In the genomic region with DNA sequence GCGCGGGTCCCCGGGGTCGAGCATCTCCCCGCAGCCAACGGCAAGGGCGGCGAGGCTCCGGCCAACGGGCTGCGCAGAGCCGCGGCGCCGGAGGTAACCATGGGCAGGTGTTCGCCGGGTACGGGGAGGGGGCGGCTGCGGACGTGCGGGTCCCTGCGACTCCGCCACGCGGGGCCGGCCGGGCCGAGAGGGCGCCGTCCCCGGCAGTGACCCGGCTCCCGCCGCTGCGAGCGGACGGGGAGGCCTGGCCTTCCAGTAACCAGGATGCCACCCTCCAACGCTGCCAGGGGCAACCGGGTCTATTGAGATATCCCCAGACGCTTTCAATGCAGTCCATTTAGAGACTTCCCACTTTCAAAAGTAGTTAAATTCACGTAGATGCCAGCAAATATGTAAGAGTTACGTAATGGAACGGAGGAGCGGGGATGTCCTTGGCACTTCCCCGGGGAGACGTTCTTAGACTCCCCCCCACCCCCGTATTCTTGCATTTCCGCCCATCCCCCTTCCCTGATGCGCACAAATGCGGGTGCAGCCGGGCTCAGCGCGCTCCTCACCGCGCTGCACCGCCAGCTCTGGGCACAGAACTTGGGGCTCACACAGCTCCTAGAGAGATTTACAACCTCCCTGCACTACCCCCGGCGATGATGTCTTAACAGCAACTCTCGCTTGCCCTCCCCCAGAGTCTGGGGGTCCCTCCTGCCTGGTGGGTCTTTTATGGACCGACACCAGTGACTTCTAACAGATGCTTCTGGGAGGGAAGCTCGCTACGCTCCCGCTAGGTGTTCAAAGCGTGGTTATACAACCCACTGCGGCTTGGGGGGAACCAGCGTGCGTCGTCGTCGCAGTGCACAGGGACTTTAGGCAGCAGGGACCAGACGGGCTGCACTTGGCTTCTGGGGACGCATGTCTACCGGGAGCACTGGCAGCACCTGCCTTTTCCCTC, we compare ENCODE assay signal across 8 cellular contexts. TPM values are rescaled to one million over a fixed set of nuclear protein-coding genes. Genes with fewer than 3 reads are reported as not detected.
DNase-seq lines count a peak whose midpoint lies in the region; ATAC-seq and TF ChIP-seq lines count a peak whose summit lies in the region.

No MANE protein-coding gene starts in this region.

- H3F3A ChIP-seq in neural cell (ENCODE audit: insufficient read depth, low read length, poor library complexity, severe bottlenecking) = no peaks in the 10 kb centered on the region

- H3K9me3 ChIP-seq in neural cell (ENCODE audit: low read length) = no peaks in the 10 kb centered on the region

- peak overlapping the region; percentile 84 for H3K27ac Mint-ChIP-seq in activated CD4-positive, alpha-beta T cell treated with anti-CD3 and anti-CD28 coated beads, Interleukin-2, amount 10 ng/mL, durations not matched to agents 24 days and 14 days
- H3K27ac Mint-ChIP-seq in endothelial cell (ENCODE audit: unreplicated experiment) = no peak overlapping the region

- TF ChIP-seq CTCF in endothelial cell (IDR thresholded peaks at IDR 0.05; ENCODE audit: unreplicated experiment) = no peak
- no peak for TF ChIP-seq CTCF in neural cell (IDR thresholded peaks at IDR 0.05; ENCODE audit: poor library complexity, severe bottlenecking)

- no peak for TF ChIP-seq RAD21 in neural cell (conservative IDR thresholded peaks at IDR 0.05)

- H3K9ac ChIP-seq in neural cell (ENCODE audit: low read length) = peak overlapping the region; percentile 38

- H3K36me3 Mint-ChIP-seq in activated CD4-positive, alpha-beta T cell treated with anti-CD3 and anti-CD28 coated beads, Interleukin-2, amount 10 ng/mL, durations not matched to agents 24 days and 14 days (ENCODE audit: low read depth) = peaks cover 29% of the 10 kb centered on the region
- H3K36me3 Mint-ChIP-seq in endothelial cell (ENCODE audit: low read depth, unreplicated experiment) = no peaks in the 10 kb centered on the region

- no peaks in the 10 kb centered on the region for H3K9me2 ChIP-seq in neural cell (ENCODE audit: insufficient read depth, low read length)

- H3K4me3 ChIP-seq in neural cell (ENCODE audit: low read length) = peak overlapping the region; percentile 67

- H3K79me2 ChIP-seq in neural cell (replicated peaks; ENCODE audit: insufficient read depth, low read length) = no peaks in the 10 kb centered on the region

- H2AFZ ChIP-seq in neural cell (ENCODE audit: low read depth, low read length) = no peak overlapping the region

- peaks cover 7% of the 10 kb centered on the region for H3K9me3 Mint-ChIP-seq in activated CD4-positive, alpha-beta T cell treated with anti-CD3 and anti-CD28 coated beads, Interleukin-2, amount 10 ng/mL, durations not matched to agents 24 days and 14 days
- H3K9me3 Mint-ChIP-seq in endothelial cell (ENCODE audit: unreplicated experiment) = no peaks in the 10 kb centered on the region

- H3K27me3 ChIP-seq in neural cell (ENCODE audit: insufficient read depth, low read depth, low read length) = peaks cover 54% of the 10 kb centered on the region

- H3K27ac ChIP-seq in neural cell (ENCODE audit: low read length) = no peak overlapping the region

- intact Hi-C loops in activated CD4-positive, alpha-beta T cell treated with anti-CD3 and anti-CD28 coated beads, Interleukin-2, amount 10 ng/mL, durations not matched to agents 24 days and 14 days (cut with micrococcal nuclease) = loop anchor here (2.0 to 10.0 kb wide), 2 partner anchors 232 to 1600 kb away; partner anchors contain the start of gene FARSB

- no peaks in the 10 kb centered on the region for H4K20me1 ChIP-seq in neural cell (ENCODE audit: insufficient read depth)

- no peak for TF ChIP-seq EP300 in neural cell (conservative IDR thresholded peaks at IDR 0.05; ENCODE audit: poor library complexity, severe bottlenecking)

- ATAC-seq in HG03097 (IDR thresholded peaks at IDR 0.05; ENCODE audit: low FRiP score, unreplicated experiment) = peak; percentile 24
- ATAC-seq in HG03520 (IDR thresholded peaks at IDR 0.05; ENCODE audit: unreplicated experiment) = no peak

- H3K4me3 Mint-ChIP-seq in activated CD4-positive, alpha-beta T cell treated with anti-CD3 and anti-CD28 coated beads, Interleukin-2, amount 10 ng/mL, durations not matched to agents 24 days and 14 days = peak overlapping the region; percentile 84
- H3K4me3 Mint-ChIP-seq in endothelial cell (ENCODE audit: unreplicated experiment) = peak overlapping the region; percentile 81

- no peaks in the 10 kb centered on the region for H3K36me3 ChIP-seq in neural cell (ENCODE audit: insufficient read depth, low read length)

- H3K4me2 ChIP-seq in neural cell (ENCODE audit: low read length) = peak overlapping the region; percentile 22

- H3K27me3 Mint-ChIP-seq in activated CD4-positive, alpha-beta T cell treated with anti-CD3 and anti-CD28 coated beads, Interleukin-2, amount 10 ng/mL, durations not matched to agents 24 days and 14 days = peaks cover 24% of the 10 kb centered on the region
- peaks cover 11% of the 10 kb centered on the region for H3K27me3 Mint-ChIP-seq in endothelial cell (ENCODE audit: unreplicated experiment)

- H3K4me1 Mint-ChIP-seq in activated CD4-positive, alpha-beta T cell treated with anti-CD3 and anti-CD28 coated beads, Interleukin-2, amount 10 ng/mL, durations not matched to agents 24 days and 14 days = peaks cover 48% of the 10 kb centered on the region
- H3K4me1 Mint-ChIP-seq in endothelial cell (ENCODE audit: unreplicated experiment) = peaks cover 27% of the 10 kb centered on the region

- DNase-seq in NCI-H1417 (lab: John Stamatoyannopoulos, UW) (peak; percentile 13 to 86 (median 85)), NCI-H1417 treated with DMSO at 0.1 percent for 48 hours (lab: John Stamatoyannopoulos, UW) (no peak), endothelial cell (ENCODE audit: low spot score) (no peak), mucosa of gallbladder (ENCODE audit: low spot score) (no peak)
- DNase-seq in activated CD4-positive, alpha-beta T cell treated with anti-CD3 and anti-CD28 coated beads, Interleukin-2, amount 10 ng/mL, durations not matched to agents 24 days and 14 days = peak; percentile 76

TF ChIP-seq in neural cell, 6 proteins besides CTCF, POLR2A, EP300 and RAD21:
- TF ChIP-seq TAF1 (IDR thresholded peaks at IDR 0.05; ENCODE audit: low read depth) (no peak), MXI1 (conservative IDR thresholded peaks at IDR 0.05; ENCODE audit: poor library complexity, severe bottlenecking) (no peak)

RNA-seq across cellular contexts. Expression of gene SGPP2, which starts 0.7 kb away (rescaled TPM):
- 22.9 and 23.0 TPM in 2 replicates for total RNA-seq in activated CD4-positive, alpha-beta T cell treated with anti-CD3 and anti-CD28 coated beads, Interleukin-2, amount 10 ng/mL, durations not matched to agents 24 days and 14 days
- total RNA-seq in endothelial cell (ENCODE audit: unreplicated experiment) (not detected), mucosa of gallbladder (44.8 TPM)
- polyA plus RNA-seq in neural cell = 0.30 and 0.38 TPM in 2 replicates
- polyA minus RNA-seq in neural cell = 0.23 and 0.49 TPM in 2 replicates

Comparison
In these comparisons a context has a peak if more than half of its experiments do, and no peak if none do; other contexts are left out.
1. DNase-seq: peak in NCI-H1417 (3 of 3) and activated CD4-positive, alpha-beta T cell treated with anti-CD3 and anti-CD28 coated beads, Interleukin-2, amount 10 ng/mL, durations not matched to agents 24 days and 14 days (single experiment); none in NCI-H1417 treated with DMSO at 0.1 percent for 48 hours (single experiment), endothelial cell (single experiment) and mucosa of gallbladder (single experiment).
2. RNA of gene SGPP2, which starts 0.7 kb away (total RNA-seq): 44.8 TPM in mucosa of gallbladder (single experiment) and 22.9 to 23.0 TPM in activated CD4-positive, alpha-beta T cell treated with anti-CD3 and anti-CD28 coated beads, Interleukin-2, amount 10 ng/mL, durations not matched to agents 24 days and 14 days; not detected in endothelial cell (single experiment); every median in the first group is over 10 times any median in the second.